In the genomic region with DNA sequence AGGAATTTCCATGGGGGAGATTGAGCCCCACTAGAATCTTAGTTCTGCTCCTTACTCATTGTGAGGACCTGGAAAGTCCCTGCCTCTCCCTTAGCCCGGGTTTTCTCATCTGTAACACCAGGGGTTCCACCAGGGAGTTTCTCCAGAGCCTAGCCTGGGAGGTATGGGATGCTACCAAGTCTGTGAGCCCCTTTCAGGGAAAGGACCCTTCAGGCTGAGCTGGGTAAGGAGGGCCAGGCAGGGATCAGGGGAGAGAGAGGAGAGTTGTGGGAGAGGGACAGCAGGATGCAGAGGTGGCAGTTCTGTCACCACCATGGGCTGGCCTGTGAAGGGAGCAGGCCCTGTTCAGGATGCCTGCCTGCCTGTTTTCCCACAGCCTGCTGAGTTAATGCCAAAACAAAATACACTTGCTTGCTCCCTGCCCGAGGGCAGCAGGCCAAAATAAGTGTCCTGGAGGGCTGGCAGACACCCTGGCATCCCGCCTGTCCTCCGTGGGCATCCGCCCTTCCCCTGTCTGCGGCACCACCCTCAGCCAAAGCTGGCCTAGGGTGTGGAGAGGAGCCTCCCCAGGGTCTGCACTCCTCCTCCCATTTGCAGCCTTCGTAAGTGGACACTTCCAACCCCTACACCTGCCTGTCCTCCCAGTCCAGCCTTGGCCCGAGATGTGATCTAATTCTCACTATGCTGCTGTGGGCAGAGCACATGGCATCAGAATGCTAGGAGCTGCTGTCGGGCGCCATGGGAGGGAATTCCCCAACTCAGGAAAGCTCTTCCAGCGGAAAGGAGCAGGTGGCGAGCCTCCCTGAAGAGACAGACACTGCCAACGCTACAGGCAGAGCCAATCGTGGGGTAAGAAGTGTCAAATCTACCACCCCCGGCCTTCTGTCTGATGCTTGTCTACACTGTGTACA, we compare ENCODE assay signal across 9 cellular contexts. TPM values are rescaled to one million over a fixed set of nuclear protein-coding genes. Genes with fewer than 3 reads are reported as not detected.
DNase-seq lines count a peak whose midpoint lies in the region; ATAC-seq and TF ChIP-seq lines count a peak whose summit lies in the region.
"Had no signal": no experiment of that assay in that cellular context is flagged by ENCODE, and none has a peak within 500 bp of the region (broad histone marks: within the 10 kb centered on the region; RNA-seq: fewer than 3 reads in every experiment).

No MANE protein-coding gene starts in this region.

- H3K36me3 Mint-ChIP-seq in CD4-positive, alpha-beta T cell (ENCODE audit: low read depth) = peaks cover under 1% of the 10 kb centered on the region

- POLR2A ChIA-PET in CD4-positive, alpha-beta T cell (lab: Charles Lee) = no interaction called here

- H3K4me1 Mint-ChIP-seq in stimulated activated naive CD8-positive, alpha-beta T cell treated with anti-CD3 and anti-CD28 coated beads, Interleukin-15, amount 100 ng/mL, for 72 hours = peaks cover 50% of the 10 kb centered on the region
- peaks cover 26% of the 10 kb centered on the region for H3K4me1 Mint-ChIP-seq in CD4-positive, alpha-beta T cell (ENCODE audit: low read depth)

- no peaks in the 10 kb centered on the region for H3K27me3 ChIP-seq in CD4-positive, alpha-beta T cell (ENCODE audit: control insufficient read depth, insufficient read depth, low read length)

- intact Hi-C loops in CD4-positive, alpha-beta T cell (cut with DNase I, micrococcal nuclease) = loop anchor here in 1 of 2 experiments (10.0 kb wide), 2 partner anchors 113 to 447 kb away; a partner anchor contains a TSS

- H3K9me3 Mint-ChIP-seq in stimulated activated naive CD8-positive, alpha-beta T cell treated with anti-CD3 and anti-CD28 coated beads, Interleukin-15, amount 100 ng/mL, for 72 hours = no peaks in the 10 kb centered on the region
- no peaks in the 10 kb centered on the region for H3K9me3 Mint-ChIP-seq in CD4-positive, alpha-beta T cell

- H3K9me3 ChIP-seq in SK-N-MC (ENCODE audit: low read depth, low read length) = no peaks in the 10 kb centered on the region
- H3K9me3 ChIP-seq in CD4-positive, alpha-beta T cell (ENCODE audit: control insufficient read depth, low read length) = no peaks in the 10 kb centered on the region

- in situ Hi-C loops in ACHN (cut with HindIII; ENCODE audit: low pct_ligation_motif_present, low pct_unique_long_range_greater_than_20kb, low sequenced_read_pairs) = no loop called here

- H3K27ac ChIP-seq in SK-N-MC = peak overlapping the region; percentile 95
- no peak overlapping the region for H3K27ac ChIP-seq in CD4-positive, alpha-beta T cell (ENCODE audit: low read depth, low read length)

- no peak for TF ChIP-seq CTCF in CD4-positive, alpha-beta T cell (IDR thresholded peaks at IDR 0.05)

- H3K27me3 Mint-ChIP-seq in stimulated activated naive CD8-positive, alpha-beta T cell treated with anti-CD3 and anti-CD28 coated beads, Interleukin-15, amount 100 ng/mL, for 72 hours = peaks cover 8% of the 10 kb centered on the region
- no peaks in the 10 kb centered on the region for H3K27me3 Mint-ChIP-seq in CD4-positive, alpha-beta T cell

- H3K27ac Mint-ChIP-seq in stimulated activated naive CD8-positive, alpha-beta T cell treated with anti-CD3 and anti-CD28 coated beads, Interleukin-15, amount 100 ng/mL, for 72 hours = peak overlapping the region; percentile 6 to 71
- H3K27ac Mint-ChIP-seq in CD4-positive, alpha-beta T cell = no peak overlapping the region

- H3K36me3 ChIP-seq in SK-N-MC (ENCODE audit: insufficient read depth, low read length) = no peaks in the 10 kb centered on the region

- peak; percentile 27 to 45 for DNase-seq in NCI-H524 (lab: John Stamatoyannopoulos, UW)
- DNase-seq in NCI-H524 treated with DMSO at 0.1 percent for 48 hours (lab: John Stamatoyannopoulos, UW) = no peak
- no peak for DNase-seq in SK-N-MC (ENCODE audit: low read depth, low spot score)
- peak; percentile 12 for DNase-seq in iPS-NIHi7 (ENCODE audit: extremely low spot score)
- no peak for DNase-seq in stimulated activated naive CD8-positive, alpha-beta T cell treated with anti-CD3 and anti-CD28 coated beads, Interleukin-15, amount 100 ng/mL, for 72 hours
- no peak for DNase-seq in CD4-positive, alpha-beta T cell
- no peak for DNase-seq in ACHN
- DNase-seq: stimulated activated CD4-positive, alpha-beta T cell treated with anti-CD3 and anti-CD28 coated beads, Interleukin-4, amount 100 ng/mL, for 24 hours had no signal

- H3K9ac ChIP-seq in SK-N-MC (ENCODE audit: insufficient read length) = no peak overlapping the region

- CTCF ChIA-PET in CD4-positive, alpha-beta T cell (lab: Charles Lee) = no interaction called here

- H3K4me3 ChIP-seq in SK-N-MC = no peak overlapping the region

- peak overlapping the region in 1 of 2 donors; percentile 31 for H3K4me3 Mint-ChIP-seq in stimulated activated naive CD8-positive, alpha-beta T cell treated with anti-CD3 and anti-CD28 coated beads, Interleukin-15, amount 100 ng/mL, for 72 hours
- no peak overlapping the region for H3K4me3 Mint-ChIP-seq in CD4-positive, alpha-beta T cell

- ATAC-seq in stimulated activated naive CD8-positive, alpha-beta T cell treated with anti-CD3 and anti-CD28 coated beads, Interleukin-15, amount 100 ng/mL, for 72 hours = no peak
- no peak for ATAC-seq in CD4-positive, alpha-beta T cell (ENCODE audit: poor library complexity)
- no peak for ATAC-seq in GM21367 (IDR thresholded peaks at IDR 0.05; ENCODE audit: unreplicated experiment)

RNA-seq across cellular contexts. Expression of a gene that starts 5.9 kb away (rescaled TPM):
- total RNA-seq in CD4-positive, alpha-beta T cell = 10 to 100 TPM; 48.6 to 50.7 TPM

Comparison
In these comparisons a context has a peak if more than half of its experiments do, and no peak if none do; other contexts are left out.
1. DNase-seq: peak in NCI-H524 (2 of 2) and iPS-NIHi7 (single experiment); none in NCI-H524 treated with DMSO at 0.1 percent for 48 hours (single experiment), SK-N-MC (single experiment), stimulated activated naive CD8-positive, alpha-beta T cell treated with anti-CD3 and anti-CD28 coated beads, Interleukin-15, amount 100 ng/mL, for 72 hours (0 of 2), CD4-positive, alpha-beta T cell (0 of 10) and ACHN (single experiment).